Comparison of ENCODE assay signal across 27 cellular contexts in genomic region chr22:44413211-44413610, GRCh38.
"Had no signal": no experiment of that assay in that cellular context is flagged by ENCODE, and none has a peak within 500 bp of the region (broad histone marks: within the 10 kb centered on the region; RNA-seq: fewer than 3 reads in every experiment).

No MANE protein-coding gene starts in this region.

- H3K27me3 Mint-ChIP-seq: activated naive CD4-positive, alpha-beta T cell treated with anti-CD3 and anti-CD28 coated beads, Interleukin-2, amount 10 ng/mL, durations not matched to agents 7 days and 5 days had no signal

- H3K27ac Mint-ChIP-seq: activated CD4-positive, alpha-beta memory T cell treated with anti-CD3 and anti-CD28 coated beads for 36 hours; activated CD4-positive, alpha-beta T cell treated with anti-CD3 and anti-CD28 coated beads, Interleukin-2, amount 10 ng/mL, durations not matched to agents 7 days and 5 days; activated naive CD4-positive, alpha-beta T cell treated with anti-CD3 and anti-CD28 coated beads, Interleukin-2, amount 10 ng/mL, durations not matched to agents 7 days and 5 days; activated naive CD8-positive, alpha-beta T cell treated with anti-CD3 and anti-CD28 coated beads for 36 hours had no signal

- DNase-seq: activated CD4-positive, alpha-beta memory T cell treated with anti-CD3 and anti-CD28 coated beads for 36 hours; activated CD4-positive, alpha-beta T cell treated with anti-CD3 and anti-CD28 coated beads, Interleukin-2, amount 10 ng/mL, durations not matched to agents 7 days and 5 days; activated CD4-positive, CD25-positive, alpha-beta regulatory T cell; activated CD8-positive, alpha-beta memory T cell treated with anti-CD3 and anti-CD28 coated beads for 24 hours; activated gamma-delta T cell treated with Interleukin-2 at 50 U/mL for 16 hours; activated naive CD4-positive, alpha-beta T cell treated with anti-CD3 and anti-CD28 coated beads, Interleukin-2, amount 10 ng/mL, durations not matched to agents 7 days and 5 days; activated naive CD8-positive, alpha-beta T cell treated with anti-CD3 and anti-CD28 coated beads for 36 hours; activated T-cell treated with anti-CD3 and anti-CD28 coated beads, Interleukin-2, amount 50 U/mL, for 4 hours; anterior cingulate cortex; caudate nucleus; Karpas-422; NCI-H1048; NCI-H1417; NCI-H2029; NCI-H2107; NCI-H2171 treated with DMSO at 0.1 percent for 48 hours; NCI-H345; NCI-H510A; NCI-H526 treated with DMSO at 0.1 percent for 48 hours; Right ventricle myocardium superior; SJCRH30; T-helper 1 cell had no signal

- H3K4me3 Mint-ChIP-seq: activated CD4-positive, alpha-beta memory T cell treated with anti-CD3 and anti-CD28 coated beads for 36 hours; activated CD4-positive, alpha-beta T cell treated with anti-CD3 and anti-CD28 coated beads, Interleukin-2, amount 10 ng/mL, durations not matched to agents 7 days and 5 days; activated naive CD4-positive, alpha-beta T cell treated with anti-CD3 and anti-CD28 coated beads, Interleukin-2, amount 10 ng/mL, durations not matched to agents 7 days and 5 days; activated naive CD8-positive, alpha-beta T cell treated with anti-CD3 and anti-CD28 coated beads for 36 hours; activated T-cell treated with anti-CD3 and anti-CD28 coated beads, Interleukin-2, amount 50 U/mL, for 4 hours had no signal

- H3K4me1 ChIP-seq: Peyer's patch, SJCRH30 had no signal

- H3K9me3 ChIP-seq: Peyer's patch, SJCRH30, SK-N-SH had no signal

- H3K27ac ChIP-seq: Peyer's patch, RWPE1, SJCRH30, VCaP had no signal

- H3K36me3 ChIP-seq: Peyer's patch, SJCRH30 had no signal

- H3K9me3 Mint-ChIP-seq: activated CD4-positive, alpha-beta T cell treated with anti-CD3 and anti-CD28 coated beads, Interleukin-2, amount 10 ng/mL, durations not matched to agents 7 days and 5 days; activated naive CD4-positive, alpha-beta T cell treated with anti-CD3 and anti-CD28 coated beads, Interleukin-2, amount 10 ng/mL, durations not matched to agents 7 days and 5 days had no signal

- H3K4me1 Mint-ChIP-seq: activated CD4-positive, alpha-beta T cell treated with anti-CD3 and anti-CD28 coated beads, Interleukin-2, amount 10 ng/mL, durations not matched to agents 7 days and 5 days; activated naive CD4-positive, alpha-beta T cell treated with anti-CD3 and anti-CD28 coated beads, Interleukin-2, amount 10 ng/mL, durations not matched to agents 7 days and 5 days; activated naive CD8-positive, alpha-beta T cell treated with anti-CD3 and anti-CD28 coated beads for 36 hours had no signal

- H3K4me3 ChIP-seq: K562, Peyer's patch, SJCRH30 had no signal

- H3K36me3 Mint-ChIP-seq: activated CD4-positive, alpha-beta memory T cell treated with anti-CD3 and anti-CD28 coated beads for 36 hours; activated naive CD4-positive, alpha-beta T cell treated with anti-CD3 and anti-CD28 coated beads, Interleukin-2, amount 10 ng/mL, durations not matched to agents 7 days and 5 days; activated naive CD8-positive, alpha-beta T cell treated with anti-CD3 and anti-CD28 coated beads for 36 hours had no signal

- H3K9ac ChIP-seq: SK-N-SH had no signal

- ATAC-seq: activated T-cell treated with anti-CD3 and anti-CD28 coated beads, Interleukin-2, amount 50 U/mL, for 4 hours; K562 had no signal

- H3K27me3 ChIP-seq: Peyer's patch had no signal
